In genomic region chr17:15958484-15958854, GRCh38 we compare ENCODE assay signal across 1 cellular context.
TF ChIP-seq lines count a peak whose summit lies in the region.

No MANE protein-coding gene starts in this region.

TF ChIP-seq in H1, 55 proteins besides CTCF, POLR2A, EP300 and RAD21:
- TF ChIP-seq POLR2AphosphoS5 (IDR thresholded peaks at IDR 0.05; ENCODE audit: low read depth, low read length) (no peak), ASH2L (IDR thresholded peaks at IDR 0.05; ENCODE audit: low read length) (no peak), RXRA (IDR thresholded peaks at IDR 0.05; ENCODE audit: insufficient read depth, low read depth, low read length) (no peak), TCF12 (IDR thresholded peaks at IDR 0.05; ENCODE audit: low read depth, low read length) (no peak), TEAD4 (IDR thresholded peaks at IDR 0.05; ENCODE audit: low read depth, low read length) (no peak), ATF3 (IDR thresholded peaks at IDR 0.05; ENCODE audit: insufficient read depth, low read depth, low read length) (no peak), RFX5 (IDR thresholded peaks at IDR 0.05; ENCODE audit: borderline replicate concordance, low read depth, low read length) (no peak), NRF1 (IDR thresholded peaks at IDR 0.05; ENCODE audit: low read depth, low read length) (no peak), SIRT6 (IDR thresholded peaks at IDR 0.05; ENCODE audit: low read length) (no peak), KDM5A (IDR thresholded peaks at IDR 0.05; ENCODE audit: low read length) (no peak), SRF (IDR thresholded peaks at IDR 0.05; ENCODE audit: low read depth, low read length) (no peak), SIN3A (conservative IDR thresholded peaks at IDR 0.05 in 1 of 2, IDR thresholded peaks at IDR 0.05 in 1 of 2; ENCODE audit: low read depth in 1 of 2, low read length in 2 of 2) (no peak)
